In the genomic region with DNA sequence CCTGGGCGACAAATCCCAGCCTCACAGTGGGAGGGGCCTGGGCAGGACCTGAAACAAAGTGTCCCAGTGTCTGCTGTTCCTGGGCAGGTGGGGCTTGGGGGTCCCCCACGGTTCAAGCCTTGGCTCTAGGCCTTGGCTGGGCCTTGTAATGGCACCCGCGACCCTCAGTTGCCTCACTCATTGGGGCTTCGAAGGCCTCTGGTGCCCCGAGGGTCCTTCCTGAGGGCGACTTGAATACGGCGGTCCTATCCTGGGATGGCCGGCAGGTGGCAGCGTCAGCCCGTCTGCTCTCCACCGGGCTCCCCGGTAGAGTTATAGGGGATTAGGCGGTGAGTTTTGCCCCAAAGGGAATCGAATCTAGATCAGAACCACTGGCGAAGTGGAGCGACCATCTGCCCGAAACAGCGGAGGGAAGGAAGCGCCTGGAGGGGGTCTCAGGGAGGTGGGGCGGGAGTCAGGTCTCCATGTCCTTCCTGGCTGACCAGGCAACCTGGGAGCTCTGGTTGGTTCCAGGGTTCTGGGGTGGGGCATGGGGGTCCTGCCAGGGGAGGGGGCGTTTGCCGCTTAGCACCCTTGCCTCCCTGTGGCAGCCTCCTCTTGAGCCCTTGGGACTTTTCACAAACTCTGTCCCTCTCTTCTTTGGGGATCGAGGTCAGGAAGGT, we compare ENCODE assay signal across 8 cellular contexts. TPM values are rescaled to one million over a fixed set of nuclear protein-coding genes. Genes with fewer than 3 reads are reported as not detected.
DNase-seq lines count a peak whose midpoint lies in the region; ATAC-seq and TF ChIP-seq lines count a peak whose summit lies in the region.

No MANE protein-coding gene starts in this region.

- H3K4me3 ChIP-seq in GM06990 (replicated peaks; ENCODE audit: low read depth, low read length): peak overlapping the region; percentile 13; the same call in 1 of the 2 replicates
- no peak overlapping the region for H3K4me3 ChIP-seq in adrenal gland
- H3K4me3 ChIP-seq in right cardiac atrium (ENCODE audit: low read length): no peak overlapping the region
- no peak overlapping the region for H3K4me3 ChIP-seq in retinal pigment epithelial cell (ENCODE audit: low read length)

- peaks cover 28% of the 10 kb centered on the region for H3K4me1 Mint-ChIP-seq in T-helper 1 cell treated with Interleukin-12 subunit alpha and Interleukin-12 subunit beta and Interleukin-4 antibody, amounts not matched to agents 30 μg/mL and 1 μg/mL, for 36 hours (ENCODE audit: low read depth)

- peak overlapping the region; percentile 91 for H3K27ac Mint-ChIP-seq in T-helper 1 cell treated with Interleukin-12 subunit alpha and Interleukin-12 subunit beta and Interleukin-4 antibody, amounts not matched to agents 30 μg/mL and 1 μg/mL, for 36 hours

- peak; percentile 80 for DNase-seq in GM06990 (ENCODE audit: extremely low read depth, insufficient read length)
- peak; percentile 87 for DNase-seq in NAMALWA (ENCODE audit: low spot score)
- peak; percentile 67 to 88 (median 75) for DNase-seq in adrenal gland
- peak; percentile 77 to 91 (median 90) for DNase-seq in right cardiac atrium
- DNase-seq in retinal pigment epithelial cell (ENCODE audit: low read depth): no peak

- peak overlapping the region; percentile 76 for H3K4me3 Mint-ChIP-seq in T-helper 1 cell treated with Interleukin-12 subunit alpha and Interleukin-12 subunit beta and Interleukin-4 antibody, amounts not matched to agents 30 μg/mL and 1 μg/mL, for 36 hours

- no peak for TF ChIP-seq POLR2A in adrenal gland (IDR thresholded peaks at IDR 0.05)

- no peaks in the 10 kb centered on the region for H3K9me3 Mint-ChIP-seq in T-helper 1 cell treated with Interleukin-12 subunit alpha and Interleukin-12 subunit beta and Interleukin-4 antibody, amounts not matched to agents 30 μg/mL and 1 μg/mL, for 36 hours

- H3K27me3 ChIP-seq in GM06990 (replicated peaks; ENCODE audit: control insufficient read depth, insufficient read depth, low read length) (no peaks in the 10 kb centered on the region), adrenal gland (peaks cover 21% of the 10 kb centered on the region), right cardiac atrium (ENCODE audit: control insufficient read depth, insufficient read depth) (no peaks in the 10 kb centered on the region)

- H3K36me3 ChIP-seq in GM06990 (ENCODE audit: control insufficient read depth, insufficient read depth, low read length): peaks cover 4% of the 10 kb centered on the region
- H3K36me3 ChIP-seq in adrenal gland (replicated peaks in 1 of 2): no peaks in the 10 kb centered on the region

- no peaks in the 10 kb centered on the region for H3K27me3 Mint-ChIP-seq in T-helper 1 cell treated with Interleukin-12 subunit alpha and Interleukin-12 subunit beta and Interleukin-4 antibody, amounts not matched to agents 30 μg/mL and 1 μg/mL, for 36 hours (ENCODE audit: low read depth)

- H3K9me3 ChIP-seq in adrenal gland (replicated peaks in 1 of 3) (no peaks in the 10 kb centered on the region), right cardiac atrium (ENCODE audit: control insufficient read depth, low read length) (no peaks in the 10 kb centered on the region)

- peaks cover 13 to 26% of the 10 kb centered on the region in 2 donors for H3K4me1 ChIP-seq in adrenal gland (replicated peaks in 1 of 2)
- peaks cover 5% of the 10 kb centered on the region for H3K4me1 ChIP-seq in right cardiac atrium (ENCODE audit: control insufficient read depth, insufficient read depth, low read length)

- intact Hi-C loops in adrenal gland (cut with DNase I): loop anchor here (2.0 to 10.0 kb wide), 3 partner anchors 133 to 372 kb away; no protein-coding TSS in a partner anchor
- intact Hi-C loops in right cardiac atrium (cut with DNase I): loop anchor here in 3 of 4 donors (2.0 to 10.0 kb wide), 3 partner anchors 132 to 1010 kb away; no protein-coding TSS in a partner anchor

- H3K36me3 Mint-ChIP-seq in T-helper 1 cell treated with Interleukin-12 subunit alpha and Interleukin-12 subunit beta and Interleukin-4 antibody, amounts not matched to agents 30 μg/mL and 1 μg/mL, for 36 hours (ENCODE audit: low read depth): peaks cover 2% of the 10 kb centered on the region

- ATAC-seq in right cardiac atrium (peak; percentile 14 to 41), GM21717 (IDR thresholded peaks at IDR 0.05; ENCODE audit: unreplicated experiment) (no peak), HG03108 (IDR thresholded peaks at IDR 0.05; ENCODE audit: unreplicated experiment) (no peak)

- WGBS in adrenal gland, 4 donors: 2 to 9% (median 3%) methylated on average over 7 to 25 of the region's 25 CpGs
- WGBS in right cardiac atrium: 3% methylated on average over 25 of the region's 25 CpGs

- H3K27ac ChIP-seq in adrenal gland (no peak overlapping the region), right cardiac atrium (ENCODE audit: low read length) (no peak overlapping the region)

- TF ChIP-seq CTCF in GM06990 (IDR thresholded peaks at IDR 0.05; ENCODE audit: insufficient read depth, low read length, poor library complexity, severe bottlenecking) (peak; percentile 90), adrenal gland (IDR thresholded peaks at IDR 0.05) (peak; percentile 80 to 96 (median 88)), retinal pigment epithelial cell (conservative IDR thresholded peaks at IDR 0.05; ENCODE audit: low read depth, low read length) (peak; percentile 86)

RNA-seq across cellular contexts. Expression of a gene that starts 2.1 kb away (rescaled TPM):
- 10 to 100 TPM; 32.4 to 81.5 (median 44.4) TPM for total RNA-seq in adrenal gland
- polyA plus RNA-seq in adrenal gland: 10 to 100 TPM; 25.3 to 53.8 (median 43.8) TPM
- total RNA-seq in right cardiac atrium: 10 to 100 TPM; 11.4 to 15.5 (median 13.6) TPM
- 16.0 TPM for polyA plus RNA-seq in right cardiac atrium

RNA-seq across cellular contexts. Expression of a gene that starts 22.8 kb away (rescaled TPM):
- 100 to 1,000 TPM; 106 to 268 (median 179) TPM for total RNA-seq in adrenal gland
- polyA plus RNA-seq in adrenal gland: 100 to 1,000 TPM; 149 to 345 (median 150) TPM
- 10 to 100 TPM; 83.6 to 93.9 (median 89.6) TPM for total RNA-seq in right cardiac atrium
- 50.3 TPM for polyA plus RNA-seq in right cardiac atrium

RNA-seq across cellular contexts. Expression of a gene that starts 23.1 kb away (rescaled TPM):
- total RNA-seq in adrenal gland (10 to 100 TPM in 3 of 8 donors, 1 to 10 TPM in 5; 5.6 to 14.1 (median 9.1) TPM), right cardiac atrium (1 to 10 TPM; 3.2 to 5.1 (median 4.2) TPM)
- polyA plus RNA-seq in adrenal gland (10 to 100 TPM in 1 of 3 donors, 1 to 10 TPM in 2; 1.8 to 12.1 (median 5.9) TPM), right cardiac atrium (4.1 TPM)

Comparison
In these comparisons a context has a peak if more than half of its experiments do, and no peak if none do; other contexts are left out.
1. ATAC-seq: peak in right cardiac atrium (2 of 2); none in GM21717 (single experiment) and HG03108 (single experiment).
2. Peak in every context shown above with its lines, with median percentiles within 50 percentile points of each other: CTCF ChIP-seq.